ENCODE assay signal across 8 cellular contexts in the genomic region with DNA sequence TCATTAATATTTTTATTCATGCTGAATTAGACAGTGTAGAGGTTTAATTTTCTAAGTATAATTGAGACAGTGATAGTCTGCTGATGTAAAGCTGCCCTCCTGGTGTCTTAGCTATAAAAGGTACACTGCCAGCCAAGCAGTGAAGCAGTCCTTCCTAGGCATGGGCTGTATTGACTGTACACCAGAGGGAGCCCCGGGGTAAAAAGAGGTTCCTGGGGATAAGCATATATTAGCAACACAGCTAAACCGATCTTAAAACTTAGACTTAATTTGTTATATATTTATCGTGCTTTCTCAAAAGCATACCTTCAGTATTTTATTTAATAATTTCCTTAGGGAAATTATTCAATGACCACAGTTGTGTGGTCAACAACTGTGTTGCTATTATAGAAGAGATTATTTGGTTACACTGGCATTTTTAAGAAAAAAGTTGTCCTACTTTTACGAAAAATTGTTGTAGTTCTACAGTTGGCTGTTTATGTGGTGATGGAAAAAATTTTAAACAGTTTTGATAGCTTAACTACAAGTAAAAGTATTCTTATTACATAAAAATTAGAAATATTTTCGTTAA.
A peak's percentile ranks its signal among the peaks of the same experiment; 100 is the strongest.
DNase-seq lines count a peak whose midpoint lies in the region; ATAC-seq, FAIRE-seq and TF ChIP-seq lines count a peak whose summit lies in the region.

No MANE protein-coding gene starts in this region.

- no peak overlapping the region for H3K4me3 ChIP-seq in AG09309 (ENCODE audit: control insufficient read depth, low read depth, low read length)

- H3K27ac Mint-ChIP-seq in stimulated activated effector memory CD8-positive, alpha-beta T cell treated with anti-CD3 and anti-CD28 coated beads, Interleukin-12 subunit alpha, Interleukin-12 subunit beta, amount 100 ng/mL, for 72 hours = no peak overlapping the region

- ATAC-seq in HG03571 (IDR thresholded peaks at IDR 0.05; ENCODE audit: unreplicated experiment) (peak; percentile 58), HG03460 (IDR thresholded peaks at IDR 0.05; ENCODE audit: unreplicated experiment) (no peak)
- ATAC-seq in stimulated activated effector memory CD8-positive, alpha-beta T cell treated with anti-CD3 and anti-CD28 coated beads, Interleukin-12 subunit alpha, Interleukin-12 subunit beta, amount 100 ng/mL, for 72 hours = peak; percentile 58

- no peak overlapping the region for H3K4me3 Mint-ChIP-seq in stimulated activated effector memory CD8-positive, alpha-beta T cell treated with anti-CD3 and anti-CD28 coated beads, Interleukin-12 subunit alpha, Interleukin-12 subunit beta, amount 100 ng/mL, for 72 hours

- FAIRE-seq in TTC549 (lab: Jason Lieb, UNC) = peak; percentile 13

- H3K36me3 Mint-ChIP-seq in stimulated activated effector memory CD8-positive, alpha-beta T cell treated with anti-CD3 and anti-CD28 coated beads, Interleukin-12 subunit alpha, Interleukin-12 subunit beta, amount 100 ng/mL, for 72 hours = peaks cover 100% of the 10 kb centered on the region

- peaks cover 4% of the 10 kb centered on the region for H3K4me1 Mint-ChIP-seq in stimulated activated effector memory CD8-positive, alpha-beta T cell treated with anti-CD3 and anti-CD28 coated beads, Interleukin-12 subunit alpha, Interleukin-12 subunit beta, amount 100 ng/mL, for 72 hours

- TF ChIP-seq CTCF in AG09309 (IDR thresholded peaks at IDR 0.05; ENCODE audit: control insufficient read depth, insufficient read depth, low read depth, low read length, missing control alignments) (peak; percentile 58), GM12874 (IDR thresholded peaks at IDR 0.05; ENCODE audit: insufficient read depth, low read depth, low read length) (peak; percentile 55)

- H3K9me3 Mint-ChIP-seq in stimulated activated effector memory CD8-positive, alpha-beta T cell treated with anti-CD3 and anti-CD28 coated beads, Interleukin-12 subunit alpha, Interleukin-12 subunit beta, amount 100 ng/mL, for 72 hours = no peaks in the 10 kb centered on the region

- DNase-seq in AG09309 (ENCODE audit: low read depth) = no peak
- DNase-seq in fibroblast of the conjunctiva (ENCODE audit: low read depth) = peak; percentile 18
- no peak for DNase-seq in stimulated activated effector memory CD8-positive, alpha-beta T cell treated with anti-CD3 and anti-CD28 coated beads, Interleukin-12 subunit alpha, Interleukin-12 subunit beta, amount 100 ng/mL, for 72 hours (ENCODE audit: low spot score in 2 of 2)
- DNase-seq in NCI-H345 (lab: John Stamatoyannopoulos, UW) = no peak
